In genomic region chr16:87178177-87178863, GRCh38 we compare ENCODE assay signal across 13 cellular contexts.
DNase-seq lines count a peak whose midpoint lies in the region; ATAC-seq and TF ChIP-seq lines count a peak whose summit lies in the region.
"Had no signal": no experiment of that assay in that cellular context is flagged by ENCODE, and none has a peak within 500 bp of the region (broad histone marks: within the 10 kb centered on the region; RNA-seq: fewer than 3 reads in every experiment).

No MANE protein-coding gene starts in this region.

- H4K91ac ChIP-seq in neuronal stem cell (ENCODE audit: low read depth, low read length, poor library complexity), result no peak overlapping the region

- H3K27ac Mint-ChIP-seq in WTC11, result no peak overlapping the region
- H3K27ac Mint-ChIP-seq: CD4-positive, CD25-positive, alpha-beta regulatory T cell had no signal

- H3K36me3 ChIP-seq in H7 (replicated peaks; ENCODE audit: control insufficient read depth, insufficient read depth, low read length) (no peaks in the 10 kb centered on the region), neuronal stem cell (replicated peaks in 1 of 2; ENCODE audit: control insufficient read depth in 2 of 2, insufficient read depth in 2 of 2, low read length in 2 of 2) (no peaks in the 10 kb centered on the region), A673 (ENCODE audit: insufficient read depth, low read length, poor library complexity, severe bottlenecking) (no peaks in the 10 kb centered on the region)
- H3K36me3 ChIP-seq: uterus had no signal

- no peaks in the 10 kb centered on the region for H3K36me3 Mint-ChIP-seq in WTC11
- H3K36me3 Mint-ChIP-seq: CD4-positive, CD25-positive, alpha-beta regulatory T cell had no signal

- H3K4me1 ChIP-seq in right cardiac atrium (ENCODE audit: control insufficient read depth, insufficient read depth, low read length) (no peaks in the 10 kb centered on the region), neuronal stem cell (ENCODE audit: control insufficient read depth in 2 of 2, insufficient read depth in 1 of 2, low read depth in 1 of 2, low read length in 2 of 2) (peaks cover 21 to 22% of the 10 kb centered on the region in 2 donors), A673 (ENCODE audit: insufficient read depth, low read length, poor library complexity, severe bottlenecking) (no peaks in the 10 kb centered on the region)
- H3K4me1 ChIP-seq: uterus had no signal

- peaks cover 2% of the 10 kb centered on the region for H3K79me1 ChIP-seq in neuronal stem cell (ENCODE audit: low read depth, low read length)

- TF ChIP-seq CTCF in WTC11 (IDR thresholded peaks at IDR 0.05), result no peak
- no peak for TF ChIP-seq CTCF in A673 (conservative IDR thresholded peaks at IDR 0.05; ENCODE audit: low read depth, low read length)

- DNase-seq in H7, result peak; percentile 71
- no peak for DNase-seq in WTC11 (ENCODE audit: low spot score)
- peak in 1 of 3 donors; percentile 62 for DNase-seq in right cardiac atrium
- no peak for DNase-seq in neuronal stem cell (ENCODE audit: low spot score)
- DNase-seq in NCI-H1048 (lab: John Stamatoyannopoulos, UW), result no peak
- DNase-seq in A673 (ENCODE audit: low spot score), result no peak
- no peak for DNase-seq in central memory CD4-positive, alpha-beta T cell
- no peak for DNase-seq in CD1c-positive myeloid dendritic cell (ENCODE audit: extremely low spot score)
- DNase-seq: CD4-positive, CD25-positive, alpha-beta regulatory T cell; GOT3; NCI-H2081 had no signal

- H4K8ac ChIP-seq in neuronal stem cell (ENCODE audit: low read depth, low read length), result peak overlapping the region; percentile 0

- H3K9ac ChIP-seq in neuronal stem cell (ENCODE audit: low read depth, low read length, poor library complexity), result peak overlapping the region; percentile 40

- no peak overlapping the region for H2BK120ac ChIP-seq in neuronal stem cell (ENCODE audit: low read depth, low read length)

- intact Hi-C loops in right cardiac atrium (cut with DNase I), result no loop called here
- intact Hi-C loops in A673 (cut with micrococcal nuclease; ENCODE audit: unreplicated experiment), result no loop called here

- no peak overlapping the region for H3K23ac ChIP-seq in neuronal stem cell (ENCODE audit: low read depth, low read length, poor library complexity)

- CTCF ChIA-PET in WTC11 (lab: Charles Lee), result interaction anchor here (0.8 to 1.2 kb wide), 3 partner anchors 101 to 120 kb away, joined by 3 to 4 read pairs (median 4); no protein-coding TSS in a partner anchor
- CTCF ChIA-PET in A673 (lab: Charles Lee), result no interaction called here

- POLR2A ChIA-PET in WTC11 (lab: Charles Lee) (no interaction called here), A673 (lab: Charles Lee; ENCODE audit: low non-redundant PET) (no interaction called here)

- 0 out of 2 replicates have a peak, but pooled peaks cover 1% of the 10 kb centered on the region for H3K27me3 ChIP-seq in H7 (ENCODE audit: control insufficient read depth, insufficient read depth, low read length)
- H3K27me3 ChIP-seq in right cardiac atrium (ENCODE audit: control insufficient read depth, insufficient read depth), result no peaks in the 10 kb centered on the region
- no peaks in the 10 kb centered on the region for H3K27me3 ChIP-seq in neuronal stem cell (ENCODE audit: control insufficient read depth in 3 of 3, insufficient read depth in 3 of 3, low read depth in 1 of 3, low read length in 3 of 3)
- H3K27me3 ChIP-seq in A673 (replicated peaks; ENCODE audit: insufficient read depth, low read depth, low read length, poor library complexity), result no peaks in the 10 kb centered on the region
- H3K27me3 ChIP-seq: uterus had no signal

- no peak overlapping the region for H2BK15ac ChIP-seq in neuronal stem cell (ENCODE audit: low read length)

- H3K14ac ChIP-seq in neuronal stem cell (ENCODE audit: low read length), result no peak overlapping the region

- peak overlapping the region; percentile 35 for H3K18ac ChIP-seq in neuronal stem cell (ENCODE audit: low read length)

- H3K4me1 Mint-ChIP-seq in WTC11, result peaks cover 15% of the 10 kb centered on the region

- BruUV-seq in A673 (replicated peaks; lab: Mats Ljungman, UMichigan), result no TSS peak

- H3K9me3 ChIP-seq in right cardiac atrium (ENCODE audit: control insufficient read depth, low read length), result no peaks in the 10 kb centered on the region
- no peaks in the 10 kb centered on the region for H3K9me3 ChIP-seq in neuronal stem cell (replicated peaks in 1 of 2; ENCODE audit: control insufficient read depth in 2 of 2, insufficient read depth in 1 of 2, low read depth in 1 of 2, low read length in 2 of 2)
- no peaks in the 10 kb centered on the region for H3K9me3 ChIP-seq in A673 (ENCODE audit: low read depth, low read length, poor library complexity, severe bottlenecking)
- H3K9me3 ChIP-seq: uterus had no signal

- peak overlapping the region; percentile 23 for H3K4me2 ChIP-seq in neuronal stem cell (ENCODE audit: insufficient read depth, low read length, poor library complexity, severe bottlenecking)

- H2AFZ ChIP-seq in neuronal stem cell (ENCODE audit: low read length), result peak overlapping the region; percentile 90

- WGBS in right cardiac atrium, result 24% methylated on average over 14 of the region's 14 CpGs
- 93% methylated on average over 2 of the region's 14 CpGs; no CpG with 5 or more reads in 1 of the 2 donors for WGBS in neuronal stem cell (ENCODE audit: extremely low coverage in 2 of 2, insufficient read length in 2 of 2, insufficient replicate concordance in 1 of 2), 2 donors

- H3K27ac ChIP-seq in right cardiac atrium (ENCODE audit: low read length), result no peak overlapping the region
- H3K27ac ChIP-seq in neuronal stem cell (replicated peaks; ENCODE audit: low read length), result no peak overlapping the region
- H3K27ac ChIP-seq in A673 (ENCODE audit: low read depth, low read length, poor library complexity, severe bottlenecking), result no peak overlapping the region
- H3K27ac ChIP-seq: uterus had no signal

- ATAC-seq in WTC11 (peak; percentile 69), right cardiac atrium (peak; percentile 14 to 49)

- no peak overlapping the region for H3K4ac ChIP-seq in neuronal stem cell (ENCODE audit: low read length)

- peaks cover 6% of the 10 kb centered on the region for H3K27me3 Mint-ChIP-seq in WTC11 (ENCODE audit: low read depth)
- H3K27me3 Mint-ChIP-seq: CD4-positive, CD25-positive, alpha-beta regulatory T cell had no signal

- peak overlapping the region; percentile 45 for H3K4me3 Mint-ChIP-seq in WTC11
- H3K4me3 Mint-ChIP-seq: CD4-positive, CD25-positive, alpha-beta regulatory T cell had no signal

- H3K4me3 ChIP-seq in H7 (ENCODE audit: insufficient read depth, low read depth, low read length), result peak overlapping the region; percentile 55
- no peak overlapping the region for H3K4me3 ChIP-seq in right cardiac atrium (ENCODE audit: low read length)
- H3K4me3 ChIP-seq in neuronal stem cell (ENCODE audit: low read length in 2 of 2), result peak overlapping the region in 1 of 2 donors; percentile 36
- no peak overlapping the region for H3K4me3 ChIP-seq in A673 (ENCODE audit: low read depth, low read length, poor library complexity, severe bottlenecking)
- H3K4me3 ChIP-seq: lung, uterus had no signal

- H3K9me3 Mint-ChIP-seq in WTC11, result no peaks in the 10 kb centered on the region

- H2BK5ac ChIP-seq in neuronal stem cell (ENCODE audit: low read length), result no peak overlapping the region

- H2BK12ac ChIP-seq in neuronal stem cell (ENCODE audit: low read length), result no peak overlapping the region

- no peak overlapping the region for H2AK5ac ChIP-seq in neuronal stem cell (ENCODE audit: low read depth, low read length)

TF ChIP-seq in WTC11, 78 proteins besides CTCF, POLR2A, EP300 and RAD21:
- TF ChIP-seq TEAD1 (CRISPR knock-in tag; IDR thresholded peaks at IDR 0.05) (no peak), ZNF512 (CRISPR knock-in tag; IDR thresholded peaks at IDR 0.05; ENCODE audit: borderline replicate concordance) (peak; percentile 43), FOXP4 (CRISPR knock-in tag; IDR thresholded peaks at IDR 0.05) (no peak)
TF ChIP-seq in WTC11: peak in this region for 1.
